1 cellular context compared by ENCODE assay signal in genomic region chr1:183635606-183636333, GRCh38.
TF ChIP-seq lines count a peak whose summit lies in the region.

Gene ARPC5 (minus strand): TSS chr1:183635783. CDS start chr1:183635659, 124 bp downstream.

TF ChIP-seq in GM12878, 131 proteins besides CTCF, POLR2A, EP300 and RAD21 (continued from another document):
- TF ChIP-seq, protein P1, sequence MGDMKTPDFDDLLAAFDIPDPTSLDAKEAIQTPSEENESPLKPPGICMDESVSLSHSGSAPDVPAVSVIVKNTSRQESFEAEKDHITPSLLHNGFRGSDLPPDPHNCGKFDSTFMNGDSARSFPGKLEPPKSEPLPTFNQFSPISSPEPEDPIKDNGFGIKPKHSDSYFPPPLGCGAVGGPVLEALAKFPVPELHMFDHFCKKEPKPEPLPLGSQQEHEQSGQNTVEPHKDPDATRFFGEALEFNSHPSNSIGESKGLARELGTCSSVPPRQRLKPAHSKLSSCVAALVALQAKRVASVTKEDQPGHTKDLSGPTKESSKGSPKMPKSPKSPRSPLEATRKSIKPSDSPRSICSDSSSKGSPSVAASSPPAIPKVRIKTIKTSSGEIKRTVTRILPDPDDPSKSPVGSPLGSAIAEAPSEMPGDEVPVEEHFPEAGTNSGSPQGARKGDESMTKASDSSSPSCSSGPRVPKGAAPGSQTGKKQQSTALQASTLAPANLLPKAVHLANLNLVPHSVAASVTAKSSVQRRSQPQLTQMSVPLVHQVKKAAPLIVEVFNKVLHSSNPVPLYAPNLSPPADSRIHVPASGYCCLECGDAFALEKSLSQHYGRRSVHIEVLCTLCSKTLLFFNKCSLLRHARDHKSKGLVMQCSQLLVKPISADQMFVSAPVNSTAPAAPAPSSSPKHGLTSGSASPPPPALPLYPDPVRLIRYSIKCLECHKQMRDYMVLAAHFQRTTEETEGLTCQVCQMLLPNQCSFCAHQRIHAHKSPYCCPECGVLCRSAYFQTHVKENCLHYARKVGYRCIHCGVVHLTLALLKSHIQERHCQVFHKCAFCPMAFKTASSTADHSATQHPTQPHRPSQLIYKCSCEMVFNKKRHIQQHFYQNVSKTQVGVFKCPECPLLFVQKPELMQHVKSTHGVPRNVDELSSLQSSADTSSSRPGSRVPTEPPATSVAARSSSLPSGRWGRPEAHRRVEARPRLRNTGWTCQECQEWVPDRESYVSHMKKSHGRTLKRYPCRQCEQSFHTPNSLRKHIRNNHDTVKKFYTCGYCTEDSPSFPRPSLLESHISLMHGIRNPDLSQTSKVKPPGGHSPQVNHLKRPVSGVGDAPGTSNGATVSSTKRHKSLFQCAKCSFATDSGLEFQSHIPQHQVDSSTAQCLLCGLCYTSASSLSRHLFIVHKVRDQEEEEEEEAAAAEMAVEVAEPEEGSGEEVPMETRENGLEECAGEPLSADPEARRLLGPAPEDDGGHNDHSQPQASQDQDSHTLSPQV (IDR thresholded peaks at IDR 0.05) = no peak
- TF ChIP-seq USF1 (IDR thresholded peaks at IDR 0.05; ENCODE audit: borderline replicate concordance, extremely low read length, insufficient read depth, low read depth, low read length) (peak; percentile 91), BACH1 (IDR thresholded peaks at IDR 0.05; ENCODE audit: borderline replicate concordance) (peak; percentile 97), CHD4 (IDR thresholded peaks at IDR 0.05) (no peak), CREB1 (IDR thresholded peaks at IDR 0.05; ENCODE audit: low read depth) (peak; percentile 49; the same call in 1 of the 2 replicates), SRF (IDR thresholded peaks at IDR 0.05; ENCODE audit: low read depth in 2 of 2, low read length in 2 of 2) (0 out of 4 replicates have a peak, but pooled peaks of 1 of the 2 experiments have one; percentile 8), YY1 (IDR thresholded peaks at IDR 0.05; ENCODE audit: low read depth, low read length) (peak; percentile 34; the same call in 1 of the 2 replicates), SPI1 (IDR thresholded peaks at IDR 0.05; ENCODE audit: borderline replicate concordance, insufficient read depth, low read depth, low read length) (peak; percentile 88; the same call in 1 of the 2 replicates)
